ENCODE assay signal across 8 cellular contexts in genomic region chr5:13382232-13382631, GRCh38.
"Had no signal": no experiment of that assay in that cellular context is flagged by ENCODE, and none has a peak within 500 bp of the region (broad histone marks: within the 10 kb centered on the region; RNA-seq: fewer than 3 reads in every experiment).

No MANE protein-coding gene starts in this region.

- FAIRE-seq: G401.6, GM12878, GM12891, GM12892, GM18507, GM19239 had no signal

- ATAC-seq: GM12878 had no signal

- DNase-seq: GDM1, GF-D8 had no signal

- H3K4me3 ChIP-seq: GM12878 had no signal
